1 cellular context compared by ENCODE assay signal in genomic region chr22:35335468-35335867, GRCh38.
TF ChIP-seq lines count a peak whose summit lies in the region.

No MANE protein-coding gene starts in this region.

TF ChIP-seq in K562, 482 proteins besides CTCF, POLR2A, EP300 and RAD21:
- TF ChIP-seq ATF7 (IDR thresholded peaks at IDR 0.05), result no peak
- no peak for TF ChIP-seq ZBTB7A (IDR thresholded peaks at IDR 0.05; ENCODE audit: borderline replicate concordance, control insufficient read depth, low read depth, low read length)
